1 cellular context compared by ENCODE assay signal in genomic region chr9:137251490-137252268, GRCh38.
A peak's percentile ranks its signal among the peaks of the same experiment; 100 is the strongest.
TF ChIP-seq lines count a peak whose summit lies in the region.

No MANE protein-coding gene starts in this region.

TF ChIP-seq in K562, 482 proteins besides CTCF, POLR2A, EP300 and RAD21:
- TF ChIP-seq ARID3B (CRISPR knock-in tag; IDR thresholded peaks at IDR 0.05; ENCODE audit: borderline replicate concordance) (no peak), ETV1 (tag; conservative IDR thresholded peaks at IDR 0.05; ENCODE audit: low read depth) (no peak), ZBTB40 (IDR thresholded peaks at IDR 0.05) (no peak), ZBTB40 (CRISPR knock-in tag; IDR thresholded peaks at IDR 0.05) (no peak), CEBPZ (IDR thresholded peaks at IDR 0.05; ENCODE audit: borderline replicate concordance, low read depth, low read length) (no peak), EZH2 (IDR thresholded peaks at IDR 0.05; ENCODE audit: borderline replicate concordance, low read depth, low read length) (no peak), ELF4 (CRISPR knock-in tag; IDR thresholded peaks at IDR 0.05) (no peak), POLR2G (IDR thresholded peaks at IDR 0.05; ENCODE audit: low read depth, low read length) (0 out of 2 replicates have a peak, but pooled peaks have one; percentile 35)
